Comparison of ENCODE assay signal across 25 cellular contexts in genomic region chr15:36373549-36373948, GRCh38.
DNase-seq lines count a peak whose midpoint lies in the region; ATAC-seq and TF ChIP-seq lines count a peak whose summit lies in the region.
"Had no signal": no experiment of that assay in that cellular context is flagged by ENCODE, and none has a peak within 500 bp of the region (broad histone marks: within the 10 kb centered on the region; RNA-seq: fewer than 3 reads in every experiment).

No MANE protein-coding gene starts in this region.

- WGBS in mesenchymal stem cell = 0% methylated on average over 1 of the region's 3 CpGs

- H3K27me3 Mint-ChIP-seq in stimulated activated naive CD8-positive, alpha-beta T cell treated with anti-CD3 and anti-CD28 coated beads, Interleukin-15, amount 100 ng/mL, for 72 hours = no peaks in the 10 kb centered on the region
- H3K27me3 Mint-ChIP-seq: activated CD4-positive, alpha-beta T cell treated with anti-CD3 and anti-CD28 coated beads, Interleukin-2, amount 10 ng/mL, durations not matched to agents 24 days and 14 days; activated naive CD8-positive, alpha-beta T cell treated with anti-CD3 and anti-CD28 coated beads, Interleukin-2, amount 10 ng/mL, durations not matched to agents 7 days and 5 days; progenitor cell of endocrine pancreas had no signal

- no peak overlapping the region for H2AK5ac ChIP-seq in mesenchymal stem cell (ENCODE audit: low read length, severe bottlenecking)

- H2AFZ ChIP-seq in mesenchymal stem cell (ENCODE audit: low read depth, low read length) = no peak overlapping the region

- no peak overlapping the region for H3K27ac ChIP-seq in mesenchymal stem cell (ENCODE audit: low read length, poor library complexity, severe bottlenecking)
- H3K27ac ChIP-seq: thyroid gland had no signal

- H2BK15ac ChIP-seq in mesenchymal stem cell (ENCODE audit: low read depth, poor library complexity, severe bottlenecking) = no peak overlapping the region

- H2BK5ac ChIP-seq in mesenchymal stem cell (ENCODE audit: low read depth, low read length, poor library complexity, severe bottlenecking) = no peak overlapping the region

- H3K4me3 ChIP-seq in choroid plexus epithelial cell (ENCODE audit: low read depth, low read length) (no peak overlapping the region), mesenchymal stem cell (ENCODE audit: insufficient read depth in 1 of 2, low read depth in 1 of 2, low read length in 2 of 2) (no peak overlapping the region)
- H3K4me3 ChIP-seq: MG63, thyroid gland had no signal

- no peak overlapping the region for H4K91ac ChIP-seq in mesenchymal stem cell (ENCODE audit: low read length)

- no peak overlapping the region for H3K14ac ChIP-seq in mesenchymal stem cell (ENCODE audit: low read length in 2 of 2)

- no peak overlapping the region for H3K4ac ChIP-seq in mesenchymal stem cell (ENCODE audit: low read depth in 1 of 2, low read length in 2 of 2)

- H3K4me3 Mint-ChIP-seq in stimulated activated naive CD8-positive, alpha-beta T cell treated with anti-CD3 and anti-CD28 coated beads, Interleukin-15, amount 100 ng/mL, for 72 hours = no peak overlapping the region
- H3K4me3 Mint-ChIP-seq: activated CD4-positive, alpha-beta T cell treated with anti-CD3 and anti-CD28 coated beads, Interleukin-2, amount 10 ng/mL, durations not matched to agents 24 days and 14 days; activated naive CD8-positive, alpha-beta T cell treated with anti-CD3 and anti-CD28 coated beads, Interleukin-2, amount 10 ng/mL, durations not matched to agents 7 days and 5 days; CD8-positive, alpha-beta T cell; neural crest cell; T-helper 1 cell treated with Interleukin-12 subunit alpha and Interleukin-12 subunit beta and Interleukin-4 antibody, amounts not matched to agents 30 μg/mL and 1 μg/mL, for 36 hours had no signal

- ATAC-seq in stimulated activated naive CD8-positive, alpha-beta T cell treated with anti-CD3 and anti-CD28 coated beads, Interleukin-15, amount 100 ng/mL, for 72 hours = no peak
- ATAC-seq in HG03039 (IDR thresholded peaks at IDR 0.05; ENCODE audit: unreplicated experiment) = no peak
- no peak for ATAC-seq in GM19324 (IDR thresholded peaks at IDR 0.05; ENCODE audit: low FRiP score, unreplicated experiment)
- ATAC-seq: CD8-positive, alpha-beta T cell; left cardiac atrium had no signal

- no peaks in the 10 kb centered on the region for H3K4me1 Mint-ChIP-seq in stimulated activated naive CD8-positive, alpha-beta T cell treated with anti-CD3 and anti-CD28 coated beads, Interleukin-15, amount 100 ng/mL, for 72 hours
- H3K4me1 Mint-ChIP-seq: activated CD4-positive, alpha-beta T cell treated with anti-CD3 and anti-CD28 coated beads, Interleukin-2, amount 10 ng/mL, durations not matched to agents 24 days and 14 days; activated naive CD8-positive, alpha-beta T cell treated with anti-CD3 and anti-CD28 coated beads, Interleukin-2, amount 10 ng/mL, durations not matched to agents 7 days and 5 days had no signal

- no peak overlapping the region for H3K9ac ChIP-seq in mesenchymal stem cell (ENCODE audit: low read length)

- no peak overlapping the region for H2BK120ac ChIP-seq in mesenchymal stem cell (ENCODE audit: low read depth, low read length)

- no peak overlapping the region for H2BK12ac ChIP-seq in mesenchymal stem cell (ENCODE audit: low read length in 2 of 2)

- no peak overlapping the region for H3K18ac ChIP-seq in mesenchymal stem cell (ENCODE audit: low read depth in 1 of 2, low read length in 2 of 2)

- H3K4me1 ChIP-seq in mesenchymal stem cell (ENCODE audit: control insufficient read depth, insufficient read depth, low read depth, low read length) = no peaks in the 10 kb centered on the region
- H3K4me1 ChIP-seq: thyroid gland had no signal

- H3K36me3 ChIP-seq in mesenchymal stem cell (ENCODE audit: control insufficient read depth in 1 of 2, insufficient read depth in 2 of 2, low read depth in 1 of 2, low read length in 2 of 2) = no peaks in the 10 kb centered on the region
- H3K36me3 ChIP-seq: MG63, thyroid gland had no signal

- no peaks in the 10 kb centered on the region for H3K79me1 ChIP-seq in mesenchymal stem cell (replicated peaks; ENCODE audit: low read length, poor library complexity, severe bottlenecking)

- H3K23ac ChIP-seq in mesenchymal stem cell (ENCODE audit: low read length in 2 of 2) = no peak overlapping the region

- DNase-seq in Daoy (ENCODE audit: low read depth) = peak; percentile 74
- peak; percentile 11 for DNase-seq in NCI-H226
- DNase-seq in choroid plexus epithelial cell (ENCODE audit: low read depth) = peak; percentile 29
- peak; percentile 25 for DNase-seq in mesenchymal stem cell
- no peak for DNase-seq in stimulated activated naive CD8-positive, alpha-beta T cell treated with anti-CD3 and anti-CD28 coated beads, Interleukin-15, amount 100 ng/mL, for 72 hours
- DNase-seq in GM03348 (ENCODE audit: low spot score) = no peak
- DNase-seq: activated CD4-positive, alpha-beta T cell treated with anti-CD3 and anti-CD28 coated beads, Interleukin-2, amount 10 ng/mL, durations not matched to agents 24 days and 14 days; activated naive CD8-positive, alpha-beta T cell treated with anti-CD3 and anti-CD28 coated beads, Interleukin-2, amount 10 ng/mL, durations not matched to agents 7 days and 5 days; CD8-positive, alpha-beta T cell; foreskin melanocyte; left cardiac atrium; MG63; midbrain; NCI-H1436 treated with DMSO at 0.1 percent for 48 hours; NCI-H2171; NCI-H748 treated with DMSO at 0.1 percent for 48 hours; SHP77 treated with DMSO at 0.1 percent for 48 hours; stimulated activated CD4-positive, alpha-beta T cell treated with anti-CD3 and anti-CD28 coated beads, Interleukin-2, amount 100 ng/mL, for 24 hours; stimulated activated naive CD4-positive, alpha-beta T cell treated with Interleukin-2 at 50 U/mL for 16 hours; thyroid gland had no signal

- H4K8ac ChIP-seq in mesenchymal stem cell (ENCODE audit: low read length) = no peak overlapping the region

- no peak overlapping the region for H3K4me2 ChIP-seq in mesenchymal stem cell (ENCODE audit: low read length, poor library complexity, severe bottlenecking)

- no peak overlapping the region for H3K27ac Mint-ChIP-seq in stimulated activated naive CD8-positive, alpha-beta T cell treated with anti-CD3 and anti-CD28 coated beads, Interleukin-15, amount 100 ng/mL, for 72 hours
- H3K27ac Mint-ChIP-seq: activated CD4-positive, alpha-beta T cell treated with anti-CD3 and anti-CD28 coated beads, Interleukin-2, amount 10 ng/mL, durations not matched to agents 24 days and 14 days; activated naive CD8-positive, alpha-beta T cell treated with anti-CD3 and anti-CD28 coated beads, Interleukin-2, amount 10 ng/mL, durations not matched to agents 7 days and 5 days; CD8-positive, alpha-beta T cell; progenitor cell of endocrine pancreas; T-helper 1 cell treated with Interleukin-12 subunit alpha and Interleukin-12 subunit beta and Interleukin-4 antibody, amounts not matched to agents 30 μg/mL and 1 μg/mL, for 36 hours had no signal

- H3K9me3 ChIP-seq in mesenchymal stem cell (ENCODE audit: control insufficient read depth, low read length) = peaks cover 9% of the 10 kb centered on the region
- H3K9me3 ChIP-seq: thyroid gland had no signal

- H3K27me3 ChIP-seq in mesenchymal stem cell (ENCODE audit: control insufficient read depth in 1 of 2, insufficient read depth in 1 of 2, low read length in 2 of 2) = no peaks in the 10 kb centered on the region
- H3K27me3 ChIP-seq: MG63, thyroid gland had no signal

- no peaks in the 10 kb centered on the region for H3K9me3 Mint-ChIP-seq in stimulated activated naive CD8-positive, alpha-beta T cell treated with anti-CD3 and anti-CD28 coated beads, Interleukin-15, amount 100 ng/mL, for 72 hours
- H3K9me3 Mint-ChIP-seq: activated CD4-positive, alpha-beta T cell treated with anti-CD3 and anti-CD28 coated beads, Interleukin-2, amount 10 ng/mL, durations not matched to agents 24 days and 14 days; activated naive CD8-positive, alpha-beta T cell treated with anti-CD3 and anti-CD28 coated beads, Interleukin-2, amount 10 ng/mL, durations not matched to agents 7 days and 5 days; CD8-positive, alpha-beta T cell; T-helper 1 cell treated with Interleukin-12 subunit alpha and Interleukin-12 subunit beta and Interleukin-4 antibody, amounts not matched to agents 30 μg/mL and 1 μg/mL, for 36 hours had no signal

- TF ChIP-seq CTCF in choroid plexus epithelial cell (conservative IDR thresholded peaks at IDR 0.05; ENCODE audit: low read depth, low read length) = no peak

Comparison
In these comparisons a context has a peak if more than half of its experiments do, and no peak if none do; other contexts are left out.
1. DNase-seq: peak in Daoy (single experiment), NCI-H226 (single experiment), choroid plexus epithelial cell (single experiment) and mesenchymal stem cell (single experiment); none in stimulated activated naive CD8-positive, alpha-beta T cell treated with anti-CD3 and anti-CD28 coated beads, Interleukin-15, amount 100 ng/mL, for 72 hours (0 of 2) and GM03348 (single experiment).